ENCODE assay signal across 22 cellular contexts in the genomic region with DNA sequence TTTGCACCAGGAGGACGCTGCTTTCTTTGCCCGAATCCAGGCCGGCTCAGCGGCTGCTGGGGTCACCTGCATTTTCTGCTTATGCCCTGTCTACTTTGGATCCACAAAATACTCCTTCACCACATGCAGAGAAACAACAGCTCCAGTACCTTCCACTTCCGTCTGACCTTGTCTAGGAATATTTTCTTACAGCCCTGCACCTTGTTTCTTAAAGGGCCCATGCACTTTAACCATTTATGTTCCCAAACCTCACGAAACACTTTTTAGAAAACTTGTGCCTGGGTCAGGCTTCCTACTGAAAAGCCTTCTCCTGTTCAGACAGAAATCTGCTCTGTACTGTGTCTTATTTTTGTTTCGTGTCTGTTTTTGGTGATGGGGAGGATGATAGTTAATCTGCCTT.
A peak's percentile ranks its signal among the peaks of the same experiment; 100 is the strongest.
DNase-seq lines count a peak whose midpoint lies in the region; ATAC-seq and TF ChIP-seq lines count a peak whose summit lies in the region.
"Had no signal": no experiment of that assay in that cellular context is flagged by ENCODE, and none has a peak within 500 bp of the region (broad histone marks: within the 10 kb centered on the region; RNA-seq: fewer than 3 reads in every experiment).

No MANE protein-coding gene starts in this region.

- H3F3A ChIP-seq in GM23338 (replicated peaks; ENCODE audit: low read depth) = no peaks in the 10 kb centered on the region

- BruUV-seq in OCI-LY7 (replicated peaks; lab: Mats Ljungman, UMichigan) = no TSS peak

- H3K18ac ChIP-seq in neuronal stem cell (ENCODE audit: low read length) = no peak overlapping the region

- H3K79me2 ChIP-seq in GM23338 (replicated peaks; ENCODE audit: insufficient read depth) (no peaks in the 10 kb centered on the region), OCI-LY7 (ENCODE audit: insufficient read depth, low read depth, low read length) (no peaks in the 10 kb centered on the region)

- H3K27me3 ChIP-seq in GM23338 (ENCODE audit: insufficient read depth) = no peaks in the 10 kb centered on the region
- no peaks in the 10 kb centered on the region for H3K27me3 ChIP-seq in colonic mucosa
- no peaks in the 10 kb centered on the region for H3K27me3 ChIP-seq in mucosa of rectum (ENCODE audit: control insufficient read depth in 2 of 2, insufficient read depth in 2 of 2, low read length in 2 of 2)
- no peaks in the 10 kb centered on the region for H3K27me3 ChIP-seq in stomach
- peaks cover 0 to 17% (median 0%) of the 10 kb centered on the region in 4 donors for H3K27me3 ChIP-seq in esophagus squamous epithelium
- H3K27me3 ChIP-seq in neuronal stem cell (ENCODE audit: control insufficient read depth in 3 of 3, insufficient read depth in 3 of 3, low read depth in 1 of 3, low read length in 3 of 3) = no peaks in the 10 kb centered on the region
- H3K27me3 ChIP-seq: BLaER1 had no signal

- H3K36me3 ChIP-seq in GM23338 (ENCODE audit: insufficient read depth) (no peaks in the 10 kb centered on the region), colonic mucosa (no peaks in the 10 kb centered on the region), mucosa of rectum (ENCODE audit: control insufficient read depth in 2 of 2, insufficient read depth in 2 of 2, low read length in 2 of 2) (no peaks in the 10 kb centered on the region), stomach (no peaks in the 10 kb centered on the region), esophagus squamous epithelium (no peaks in the 10 kb centered on the region), neuronal stem cell (replicated peaks in 1 of 2; ENCODE audit: control insufficient read depth in 2 of 2, insufficient read depth in 2 of 2, low read length in 2 of 2) (no peaks in the 10 kb centered on the region), OCI-LY7 (ENCODE audit: insufficient read depth, low read length) (no peaks in the 10 kb centered on the region)
- H3K36me3 ChIP-seq: BLaER1 had no signal

- H4K20me1 ChIP-seq in GM23338 (replicated peaks; ENCODE audit: insufficient read depth) (no peaks in the 10 kb centered on the region), OCI-LY7 (ENCODE audit: insufficient read depth, low read length) (no peaks in the 10 kb centered on the region)
- H4K20me1 ChIP-seq: BLaER1 had no signal

- no peak overlapping the region for H2BK15ac ChIP-seq in neuronal stem cell (ENCODE audit: low read length)

- H3K9me3 ChIP-seq in colonic mucosa (no peaks in the 10 kb centered on the region), mucosa of rectum (ENCODE audit: control insufficient read depth in 2 of 2, low read length in 2 of 2) (no peaks in the 10 kb centered on the region), stomach (no peaks in the 10 kb centered on the region), esophagus squamous epithelium (no peaks in the 10 kb centered on the region), neuronal stem cell (replicated peaks in 1 of 2; ENCODE audit: control insufficient read depth in 2 of 2, insufficient read depth in 1 of 2, low read depth in 1 of 2, low read length in 2 of 2) (no peaks in the 10 kb centered on the region), OCI-LY7 (ENCODE audit: low read length) (no peaks in the 10 kb centered on the region)
- H3K9me3 ChIP-seq: BLaER1 had no signal

- H3K9me3 Mint-ChIP-seq in GM23338 = no peaks in the 10 kb centered on the region; the same call in 2 of the 3 replicates
- H3K9me3 Mint-ChIP-seq: CD4-positive, alpha-beta memory T cell; IgD-negative memory B cell had no signal

- H3K4me1 ChIP-seq in GM23338 (ENCODE audit: insufficient read depth) (no peaks in the 10 kb centered on the region), colonic mucosa (no peaks in the 10 kb centered on the region), mucosa of rectum (ENCODE audit: control insufficient read depth in 2 of 2, insufficient read depth in 2 of 2, low read length in 2 of 2) (peaks cover 8 to 16% of the 10 kb centered on the region in 2 donors), stomach (peaks cover 0 to 20% (median 13%) of the 10 kb centered on the region in 4 donors), esophagus squamous epithelium (peaks cover 0 to 9% (median 0%) of the 10 kb centered on the region in 3 donors), neuronal stem cell (ENCODE audit: control insufficient read depth in 2 of 2, insufficient read depth in 1 of 2, low read depth in 1 of 2, low read length in 2 of 2) (peaks cover 6 to 7% of the 10 kb centered on the region in 2 donors), OCI-LY7 (ENCODE audit: insufficient read depth, low read length, poor library complexity, severe bottlenecking) (no peaks in the 10 kb centered on the region)
- H3K4me1 ChIP-seq: BLaER1 had no signal

- ATAC-seq in GM23338 = no peak
- ATAC-seq: GM12878 had no signal

- H3K27ac Mint-ChIP-seq in GM23338 = no peak overlapping the region

- no peak for TF ChIP-seq CTCF in GM23338 (conservative IDR thresholded peaks at IDR 0.05; ENCODE audit: low read depth in 2 of 2)
- no peak for TF ChIP-seq CTCF in colonic mucosa (IDR thresholded peaks at IDR 0.05)
- no peak for TF ChIP-seq CTCF in stomach (IDR thresholded peaks at IDR 0.05)
- no peak for TF ChIP-seq CTCF in esophagus squamous epithelium (IDR thresholded peaks at IDR 0.05)
- TF ChIP-seq CTCF in OCI-LY7 (conservative IDR thresholded peaks at IDR 0.05; ENCODE audit: low read length) = no peak

- H2BK120ac ChIP-seq in neuronal stem cell (ENCODE audit: low read depth, low read length) = no peak overlapping the region

- TF ChIP-seq POLR2A in stomach (IDR thresholded peaks at IDR 0.05) (no peak), esophagus squamous epithelium (IDR thresholded peaks at IDR 0.05) (no peak)

- H2AK5ac ChIP-seq in neuronal stem cell (ENCODE audit: low read depth, low read length) = no peak overlapping the region

- peak overlapping the region; percentile 76 for H2AFZ ChIP-seq in GM23338
- no peak overlapping the region for H2AFZ ChIP-seq in neuronal stem cell (ENCODE audit: low read length)
- H2AFZ ChIP-seq in OCI-LY7 (ENCODE audit: low read length) = no peak overlapping the region
- H2AFZ ChIP-seq: GM23248 had no signal

- H3K9ac ChIP-seq in colonic mucosa (ENCODE audit: low read depth in 2 of 2, low read length in 2 of 2) (peak overlapping the region; percentile 28 to 72), mucosa of rectum (ENCODE audit: low read depth in 1 of 2, low read length in 2 of 2) (peak overlapping the region; percentile 44 to 63), neuronal stem cell (ENCODE audit: low read depth, low read length, poor library complexity) (no peak overlapping the region)
- H3K9ac ChIP-seq: BLaER1, GM23248 had no signal

- no peak overlapping the region for H3K14ac ChIP-seq in neuronal stem cell (ENCODE audit: low read length)

- H3K9me2 ChIP-seq in GM23338 (ENCODE audit: insufficient read depth) = no peaks in the 10 kb centered on the region
- no peaks in the 10 kb centered on the region for H3K9me2 ChIP-seq in OCI-LY7 (ENCODE audit: insufficient read depth, low read length)

- DNase-seq in GM23338 (ENCODE audit: low spot score) (no peak), colonic mucosa (peak; percentile 31), stomach (no peak), esophagus squamous epithelium (lab: John Stamatoyannopoulos, UW) (no peak), neuronal stem cell (ENCODE audit: low spot score) (no peak), OCI-LY7 (ENCODE audit: low spot score) (no peak), kidney glomerular epithelial cell (lab: John Stamatoyannopoulos, UW) (no peak)
- DNase-seq: CD4-positive, alpha-beta memory T cell; GM23248; HCEC 1CT; MM.1S; NCI-H1092; NCI-H2081; NCI-H446 treated with DMSO at 0.1 percent for 48 hours; NCI-H774; OCI-M1; SHP77 had no signal

- POLR2A ChIA-PET in OCI-LY7 (lab: Charles Lee) = interaction anchor here (0.5 kb wide), 1 partner anchor 33 kb away, joined by 4 read pairs; no protein-coding TSS in a partner anchor

- WGBS in stomach, 5 donors = 35 to 61% (median 50%) methylated on average over 7 of the region's 7 CpGs
- 85 to 88% methylated on average over 7 of the region's 7 CpGs for WGBS in esophagus squamous epithelium, 2 donors
- WGBS in neuronal stem cell (ENCODE audit: extremely low coverage in 2 of 2, insufficient read length in 2 of 2, insufficient replicate concordance in 1 of 2), 2 donors = no CpG with 5 or more reads among the region's 7 CpGs

- H3K4me2 ChIP-seq in GM23338 (no peak overlapping the region), neuronal stem cell (ENCODE audit: insufficient read depth, low read length, poor library complexity, severe bottlenecking) (no peak overlapping the region), OCI-LY7 (ENCODE audit: low read length) (no peak overlapping the region)
- H3K4me2 ChIP-seq: BLaER1 had no signal

- no peak for TF ChIP-seq EP300 in stomach (IDR thresholded peaks at IDR 0.05)

- no peak overlapping the region for H3K4me3 Mint-ChIP-seq in GM23338
- H3K4me3 Mint-ChIP-seq: CD4-positive, alpha-beta memory T cell had no signal

- CTCF ChIA-PET in OCI-LY7 (lab: Charles Lee; ENCODE audit: unreplicated experiment) = no interaction called here

- H3K27ac ChIP-seq in GM23338 (ENCODE audit: low read depth) = no peak overlapping the region
- H3K27ac ChIP-seq in colonic mucosa = peak overlapping the region; percentile 44
- H3K27ac ChIP-seq in mucosa of rectum (ENCODE audit: low read depth in 2 of 2, low read length in 2 of 2) = peak overlapping the region; percentile 38 to 58
- H3K27ac ChIP-seq in stomach = peak overlapping the region in 4 of 5 donors; percentile 32 to 63 (median 50)
- H3K27ac ChIP-seq in esophagus squamous epithelium = no peak overlapping the region
- H3K27ac ChIP-seq in neuronal stem cell (replicated peaks; ENCODE audit: low read length) = no peak overlapping the region
- no peak overlapping the region for H3K27ac ChIP-seq in OCI-LY7 (ENCODE audit: low read depth, low read length, poor library complexity, severe bottlenecking)
- H3K27ac ChIP-seq: BLaER1, GM23248, HL-60 had no signal

- H3K4ac ChIP-seq in neuronal stem cell (ENCODE audit: low read length) = no peak overlapping the region

- no peak overlapping the region for H3K23ac ChIP-seq in neuronal stem cell (ENCODE audit: low read depth, low read length, poor library complexity)

- no peak overlapping the region for H2BK12ac ChIP-seq in neuronal stem cell (ENCODE audit: low read length)

- H3K4me3 ChIP-seq in GM23338 = no peak overlapping the region
- peak overlapping the region; percentile 12 for H3K4me3 ChIP-seq in colonic mucosa
- peak overlapping the region; percentile 49 to 78 for H3K4me3 ChIP-seq in mucosa of rectum (ENCODE audit: low read length in 2 of 2)
- peak overlapping the region; percentile 15 to 27 (median 17) for H3K4me3 ChIP-seq in stomach
- no peak overlapping the region for H3K4me3 ChIP-seq in esophagus squamous epithelium
- H3K4me3 ChIP-seq in neuronal stem cell (ENCODE audit: low read length in 2 of 2) = no peak overlapping the region
- no peak overlapping the region for H3K4me3 ChIP-seq in OCI-LY7 (ENCODE audit: low read depth, low read length, poor library complexity, severe bottlenecking)
- H3K4me3 ChIP-seq: BLaER1, GM12878, GM23248 had no signal

- H4K8ac ChIP-seq in neuronal stem cell (ENCODE audit: low read depth, low read length) = no peak overlapping the region

- peaks cover 26% of the 10 kb centered on the region for H3K4me1 Mint-ChIP-seq in GM23338
- H3K4me1 Mint-ChIP-seq: IgD-negative memory B cell had no signal

- peaks cover 4% of the 10 kb centered on the region for H3K27me3 Mint-ChIP-seq in GM23338 (ENCODE audit: insufficient read depth, low read depth, poor library complexity)

- H4K91ac ChIP-seq in neuronal stem cell (ENCODE audit: low read depth, low read length, poor library complexity) = no peak overlapping the region

- H3K36me3 Mint-ChIP-seq in GM23338 (ENCODE audit: low read depth) = no peaks in the 10 kb centered on the region
- H3K36me3 Mint-ChIP-seq: CD4-positive, alpha-beta memory T cell; IgD-negative memory B cell had no signal

- H3K79me1 ChIP-seq in neuronal stem cell (ENCODE audit: low read depth, low read length) = no peaks in the 10 kb centered on the region

- intact Hi-C loops in colonic mucosa (cut with DNase I) (no loop called here), stomach (cut with DNase I; ENCODE audit: low total_unique reads) (no loop called here), esophagus squamous epithelium (cut with DNase I) (no loop called here), OCI-LY7 (cut with micrococcal nuclease; ENCODE audit: unreplicated experiment) (no loop called here)

- no peak overlapping the region for H2BK5ac ChIP-seq in neuronal stem cell (ENCODE audit: low read length)

Comparison
In these comparisons a context has a peak if more than half of its experiments do, and no peak if none do; other contexts are left out.
1. H3K27ac ChIP-seq: peak in colonic mucosa (single experiment), mucosa of rectum (2 of 2) and stomach (4 of 5); none in GM23338 (single experiment), esophagus squamous epithelium (0 of 4), neuronal stem cell (single experiment) and OCI-LY7 (single experiment).
2. H3K4me3 ChIP-seq: peak in colonic mucosa (single experiment), mucosa of rectum (2 of 2) and stomach (4 of 4); none in GM23338 (single experiment), esophagus squamous epithelium (0 of 4), neuronal stem cell (0 of 2) and OCI-LY7 (single experiment).